In genomic region chr9:77981332-77981731, GRCh38 we compare ENCODE assay signal across 10 cellular contexts. TPM values are rescaled to one million over a fixed set of nuclear protein-coding genes. Genes with fewer than 3 reads are reported as not detected.
DNase-seq lines count a peak whose midpoint lies in the region; ATAC-seq, FAIRE-seq and TF ChIP-seq lines count a peak whose summit lies in the region.
"Had no signal": no experiment of that assay in that cellular context is flagged by ENCODE, and none has a peak within 500 bp of the region (broad histone marks: within the 10 kb centered on the region; RNA-seq: fewer than 3 reads in every experiment).

No MANE protein-coding gene starts in this region.

- H3K27ac Mint-ChIP-seq in activated naive CD4-positive, alpha-beta T cell treated with anti-CD3 and anti-CD28 coated beads for 36 hours: no peak overlapping the region

- H3K4me1 ChIP-seq in small intestine (ENCODE audit: control insufficient read depth in 2 of 2, insufficient read depth in 1 of 2, low read depth in 1 of 2, low read length in 1 of 2): peaks cover 9 to 13% of the 10 kb centered on the region in 2 donors

- H3K27me3 Mint-ChIP-seq in activated naive CD4-positive, alpha-beta T cell treated with anti-CD3 and anti-CD28 coated beads for 36 hours (ENCODE audit: low read depth): no peaks in the 10 kb centered on the region
- H3K27me3 Mint-ChIP-seq: natural killer cell treated with Interleukin-12 subunit alpha and Interleukin-12 subunit beta and Interleukin-15 and Interleukin-18, amount 100 ng/mL, for 72 hours had no signal

- no peaks in the 10 kb centered on the region for H3K36me3 Mint-ChIP-seq in activated naive CD4-positive, alpha-beta T cell treated with anti-CD3 and anti-CD28 coated beads for 36 hours (ENCODE audit: low read depth)
- H3K36me3 Mint-ChIP-seq: natural killer cell treated with Interleukin-12 subunit alpha and Interleukin-12 subunit beta and Interleukin-15 and Interleukin-18, amount 100 ng/mL, for 72 hours had no signal

- no peak for FAIRE-seq in small intestine (lab: Jason Lieb, UNC)
- FAIRE-seq: G401.6 had no signal

- no peaks in the 10 kb centered on the region for H3K27me3 ChIP-seq in small intestine (ENCODE audit: control insufficient read depth in 2 of 2, insufficient read depth in 2 of 2, low read length in 2 of 2)

- peak overlapping the region in 1 of 2 donors; percentile 51 for H3K27ac ChIP-seq in small intestine (ENCODE audit: low read depth in 1 of 2, low read length in 1 of 2)

- TF ChIP-seq CTCF in fibroblast of the aortic adventitia (IDR thresholded peaks at IDR 0.05; ENCODE audit: insufficient read depth, low read length): peak; percentile 4

- H3K4me3 ChIP-seq in fibroblast of the aortic adventitia (ENCODE audit: low read depth, low read length) (no peak overlapping the region), small intestine (ENCODE audit: low read depth in 1 of 2, low read length in 2 of 2) (no peak overlapping the region)

- no peaks in the 10 kb centered on the region for H3K9me3 ChIP-seq in small intestine (ENCODE audit: control insufficient read depth, low read depth)

- DNase-seq in activated naive CD4-positive, alpha-beta T cell treated with anti-CD3 and anti-CD28 coated beads for 36 hours: peak; percentile 18
- DNase-seq in activated naive CD4-positive, alpha-beta T cell treated with anti-CD3 and anti-CD28 coated beads, Interleukin-2, amount 50 U/mL, for 16 hours: no peak
- DNase-seq in fibroblast of the aortic adventitia (ENCODE audit: low read depth): peak; percentile 33
- DNase-seq in small intestine: peak; percentile 97
- no peak for DNase-seq in NCI-H446 treated with DMSO at 0.1 percent for 48 hours (lab: John Stamatoyannopoulos, UW)
- no peak for DNase-seq in NCI-H187 (lab: John Stamatoyannopoulos, UW)
- DNase-seq in NCI-H2196 treated with DMSO at 0.1 percent for 48 hours (lab: John Stamatoyannopoulos, UW; ENCODE audit: unreplicated experiment): no peak

- CTCF ChIA-PET in activated naive CD4-positive, alpha-beta T cell treated with anti-CD3 and anti-CD28 coated beads for 36 hours (lab: Charles Lee): interaction anchor here (0.6 to 2.4 kb wide), 2 partner anchors 11 to 54 kb away, joined by 4 to 16 read pairs; no protein-coding TSS in a partner anchor

- intact Hi-C loops in activated naive CD4-positive, alpha-beta T cell treated with anti-CD3 and anti-CD28 coated beads for 36 hours (cut with micrococcal nuclease): no loop called here

- no peaks in the 10 kb centered on the region for H3K9me3 Mint-ChIP-seq in activated naive CD4-positive, alpha-beta T cell treated with anti-CD3 and anti-CD28 coated beads for 36 hours
- H3K9me3 Mint-ChIP-seq: natural killer cell treated with Interleukin-12 subunit alpha and Interleukin-12 subunit beta and Interleukin-15 and Interleukin-18, amount 100 ng/mL, for 72 hours had no signal

- no peak overlapping the region for H3K4me3 Mint-ChIP-seq in activated naive CD4-positive, alpha-beta T cell treated with anti-CD3 and anti-CD28 coated beads for 36 hours
- H3K4me3 Mint-ChIP-seq: natural killer cell treated with Interleukin-12 subunit alpha and Interleukin-12 subunit beta and Interleukin-15 and Interleukin-18, amount 100 ng/mL, for 72 hours had no signal

- H3K36me3 ChIP-seq in small intestine (ENCODE audit: control insufficient read depth in 2 of 2, insufficient read depth in 2 of 2, low read length in 2 of 2): no peaks in the 10 kb centered on the region

- 0 to 14% (median 0%) methylated on average over 2 of the region's 2 CpGs for WGBS in small intestine, 3 donors

- H3K4me1 Mint-ChIP-seq in activated naive CD4-positive, alpha-beta T cell treated with anti-CD3 and anti-CD28 coated beads for 36 hours (ENCODE audit: low read depth): peaks cover 82% of the 10 kb centered on the region

- ATAC-seq in SK-N-SH treated with all-trans-retinoic acid at 6 μM for 48 hours: peak; percentile 63

TF ChIP-seq in SK-N-SH treated with all-trans-retinoic acid at 6 μM for 48 hours, 23 proteins besides CTCF, POLR2A, EP300 and RAD21 (continues in another document):
- TF ChIP-seq ZNF70 (CRISPR knock-in tag; IDR thresholded peaks at IDR 0.05) (no peak), ZFP30 (CRISPR knock-in tag; IDR thresholded peaks at IDR 0.05) (no peak), ZNF8 (CRISPR knock-in tag; IDR thresholded peaks at IDR 0.05) (no peak), OSR1 (CRISPR knock-in tag; IDR thresholded peaks at IDR 0.05) (no peak), GLIS3 (CRISPR knock-in tag; IDR thresholded peaks at IDR 0.05) (no peak), ISL1 (CRISPR knock-in tag; IDR thresholded peaks at IDR 0.05) (no peak), RARB (CRISPR knock-in tag; IDR thresholded peaks at IDR 0.05) (no peak), POU6F1 (CRISPR knock-in tag; IDR thresholded peaks at IDR 0.05; ENCODE audit: borderline replicate concordance, low read depth) (no peak), TSHZ2 (CRISPR knock-in tag; IDR thresholded peaks at IDR 0.05) (no peak), PATZ1 (CRISPR knock-in tag; IDR thresholded peaks at IDR 0.05; ENCODE audit: borderline replicate concordance) (no peak), BACH2 (CRISPR knock-in tag; IDR thresholded peaks at IDR 0.05; ENCODE audit: borderline replicate concordance) (no peak), ESRRG (CRISPR knock-in tag; IDR thresholded peaks at IDR 0.05) (no peak), ZC3H10 (CRISPR knock-in tag; IDR thresholded peaks at IDR 0.05) (no peak), CSDC2 (CRISPR knock-in tag; IDR thresholded peaks at IDR 0.05) (no peak), TOX (CRISPR knock-in tag; IDR thresholded peaks at IDR 0.05; ENCODE audit: borderline replicate concordance) (no peak), CREB5 (CRISPR knock-in tag; IDR thresholded peaks at IDR 0.05; ENCODE audit: low read depth) (no peak)

RNA-seq across cellular contexts. Expression of gene GNAQ, which starts 50.3 kb away (rescaled TPM):
- 10 to 100 TPM; 22.4 to 22.7 TPM for total RNA-seq in activated naive CD4-positive, alpha-beta T cell treated with anti-CD3 and anti-CD28 coated beads for 36 hours
- total RNA-seq in fibroblast of the aortic adventitia (ENCODE audit: low replicate concordance): 58.0 and 104 TPM in 2 replicates
- 10 to 100 TPM in 2 of 3 donors, 1 to 10 TPM in 1; 10.0 to 16.1 (median 15.0) TPM for polyA plus RNA-seq in small intestine

Comparison
In these comparisons a context has a peak if more than half of its experiments do, and no peak if none do; other contexts are left out.
1. DNase-seq: peak in activated naive CD4-positive, alpha-beta T cell treated with anti-CD3 and anti-CD28 coated beads for 36 hours (single experiment), fibroblast of the aortic adventitia (single experiment) and small intestine (single experiment); none in activated naive CD4-positive, alpha-beta T cell treated with anti-CD3 and anti-CD28 coated beads, Interleukin-2, amount 50 U/mL, for 16 hours (single experiment), NCI-H446 treated with DMSO at 0.1 percent for 48 hours (single experiment), NCI-H187 (0 of 2) and NCI-H2196 treated with DMSO at 0.1 percent for 48 hours (single experiment).